Comparison of ENCODE assay signal across 12 cellular contexts in the genomic region with DNA sequence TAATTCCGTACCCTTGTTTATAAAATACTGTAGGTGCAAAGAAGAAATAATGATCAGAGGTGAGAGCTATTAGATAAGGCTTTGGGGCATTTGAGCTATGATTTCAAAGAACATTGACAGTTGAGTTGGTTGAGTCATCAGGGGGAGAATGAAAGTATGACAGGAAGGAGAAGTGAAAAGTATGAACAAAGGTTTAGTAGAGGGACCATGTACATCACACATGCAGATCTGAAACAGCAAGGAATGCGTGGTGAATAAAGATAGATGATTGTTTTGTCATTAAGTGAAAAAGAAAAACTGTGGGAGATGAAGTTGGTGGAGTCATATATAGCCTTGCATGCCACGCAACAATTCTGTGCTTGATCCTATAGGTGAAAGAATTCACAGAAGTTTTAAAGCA.
DNase-seq lines count a peak whose midpoint lies in the region; ATAC-seq and TF ChIP-seq lines count a peak whose summit lies in the region.
"Had no signal": no experiment of that assay in that cellular context is flagged by ENCODE, and none has a peak within 500 bp of the region (broad histone marks: within the 10 kb centered on the region; RNA-seq: fewer than 3 reads in every experiment).

No MANE protein-coding gene starts in this region.

- no peak overlapping the region for H3K4me3 ChIP-seq in foreskin fibroblast (ENCODE audit: low read depth in 1 of 2, low read length in 2 of 2)
- H3K4me3 ChIP-seq: Peyer's patch, suprapubic skin had no signal

- peak; percentile 98 for ATAC-seq in GM21619 (IDR thresholded peaks at IDR 0.05; ENCODE audit: unreplicated experiment)
- peak; percentile 90 for ATAC-seq in HG03280 (IDR thresholded peaks at IDR 0.05; ENCODE audit: unreplicated experiment)
- ATAC-seq in stimulated activated naive CD8-positive, alpha-beta T cell treated with anti-CD3 and anti-CD28 coated beads, Interleukin-15, Interleukin-2, amounts not matched to agents 100 U/mL and 50 U/mL, for 24 hours: peak; percentile 86

- DNase-seq in stimulated activated CD4-positive, alpha-beta T cell treated with anti-CD3 and anti-CD28 coated beads, Interleukin-1b, Interleukin-23, amount 100 ng/mL, for 48 hours: peak; percentile 13
- DNase-seq in stimulated activated CD4-positive, alpha-beta T cell treated with anti-CD3 and anti-CD28 coated beads, Interleukin-4, amount 100 ng/mL, for 4 hours: no peak
- no peak for DNase-seq in stimulated activated naive CD8-positive, alpha-beta T cell treated with anti-CD3 and anti-CD28 coated beads, Interleukin-15, Interleukin-2, amounts not matched to agents 100 U/mL and 50 U/mL, for 24 hours
- DNase-seq in NCI-H226 (no peak), DMS114 treated with DMSO at 0.1 percent for 48 hours (lab: John Stamatoyannopoulos, UW; ENCODE audit: unreplicated experiment) (no peak), foreskin fibroblast (no peak)
- DNase-seq: foreskin melanocyte, mammary epithelial cell, Peyer's patch had no signal

- TF ChIP-seq CTCF in foreskin fibroblast (IDR thresholded peaks at IDR 0.05; ENCODE audit: low read depth, low read length): no peak
